ENCODE assay signal across 8 cellular contexts in the genomic region with DNA sequence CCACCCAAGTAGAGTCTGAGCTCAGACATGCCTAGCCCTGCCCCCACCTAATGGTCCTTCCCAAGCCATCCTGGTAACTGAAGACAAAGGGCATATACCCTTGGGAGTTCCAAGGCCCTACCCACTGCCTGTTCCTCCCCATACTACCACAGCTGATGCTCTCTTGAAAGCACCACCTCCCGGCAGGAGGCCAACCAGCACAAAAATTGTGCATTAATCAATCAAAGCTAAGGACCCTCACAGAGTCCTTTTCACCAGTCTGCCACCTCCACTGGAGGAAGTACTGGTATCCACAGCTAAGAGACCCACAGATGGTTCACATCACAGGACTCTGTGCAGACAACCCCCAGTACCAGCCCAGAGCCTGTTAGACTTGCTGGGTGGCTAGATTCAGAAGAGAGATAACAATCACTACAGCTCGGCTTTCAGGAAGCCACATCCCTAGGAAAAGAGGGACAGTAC.
DNase-seq lines count a peak whose midpoint lies in the region; TF ChIP-seq lines count a peak whose summit lies in the region.
"Not testable (repeated sequence)": the region's sequence is repeated elsewhere in the genome, so short reads cannot be mapped to it uniquely, and the experiment has no call there.

No MANE protein-coding gene starts in this region.

- H3K9me3 ChIP-seq in ascending aorta; mesodermal cell (ENCODE audit: control insufficient read depth, low read length); stomach: not testable (repeated sequence)

- not testable (repeated sequence) for H3K27me3 ChIP-seq in ascending aorta, stomach

- 33 to 100% methylated on average over 1 of the region's 2 CpGs for WGBS in mesodermal cell (ENCODE audit: insufficient coverage in 2 of 2), 2 experiments
- 46 to 80% (median 54%) methylated on average over 1 to 2 of the region's 2 CpGs for WGBS in stomach, 5 donors

- in situ Hi-C loops in KBM-7 (cut with MboI; ENCODE audit: low pct_unique_long_range_greater_than_20kb, low sequenced_read_pairs): not testable (repeated sequence)

- not testable (repeated sequence) for H3K4me1 ChIP-seq in ascending aorta
- H3K4me1 ChIP-seq in mesodermal cell (ENCODE audit: control insufficient read depth, insufficient read depth, low read length, poor library complexity, severe bottlenecking): peaks cover 34% of the 10 kb centered on the region
- H3K4me1 ChIP-seq in stomach: peaks cover 0 to 20% (median 6%) of the 10 kb centered on the region in 4 donors

- peak overlapping the region in 1 of 2 donors; percentile 77 for H3K4me3 ChIP-seq in ascending aorta
- H3K4me3 ChIP-seq in fibroblast of the aortic adventitia (ENCODE audit: low read depth, low read length); mesodermal cell (ENCODE audit: extremely low read depth, insufficient read depth, low read length, poor library complexity, severe bottlenecking); stomach: not testable (repeated sequence)

- intact Hi-C loops in ascending aorta (cut with DNase I); stomach (cut with DNase I; ENCODE audit: low total_unique reads): not testable (repeated sequence)

- TF ChIP-seq POLR2A in stomach (IDR thresholded peaks at IDR 0.05): not testable (repeated sequence)

- TF ChIP-seq CTCF in ascending aorta (IDR thresholded peaks at IDR 0.05); fibroblast of the aortic adventitia (IDR thresholded peaks at IDR 0.05; ENCODE audit: insufficient read depth, low read length); stomach (IDR thresholded peaks at IDR 0.05): not testable (repeated sequence)

- TF ChIP-seq EP300 in stomach (IDR thresholded peaks at IDR 0.05): not testable (repeated sequence)

- not testable (repeated sequence) for H3K36me3 ChIP-seq in ascending aorta; mesodermal cell (ENCODE audit: control insufficient read depth, insufficient read depth, low read length); stomach

- peak overlapping the region; percentile 61 to 87 for H3K27ac ChIP-seq in ascending aorta
- peak overlapping the region; percentile 6 for H3K27ac ChIP-seq in mesodermal cell (ENCODE audit: low read depth, low read length, severe bottlenecking)
- H3K27ac ChIP-seq in stomach: peak overlapping the region in 3 of 5 donors; percentile 77 to 83 (median 80)

- DNase-seq in DMS53 (lab: John Stamatoyannopoulos, UW): peak; percentile 1
- peak; percentile 27 for DNase-seq in KBM-7
- peak; percentile 22 to 52 for DNase-seq in NCI-H2081 (lab: John Stamatoyannopoulos, UW)
- peak; percentile 28 for DNase-seq in NCI-H748 (lab: John Stamatoyannopoulos, UW; ENCODE audit: unreplicated experiment)
- DNase-seq in ascending aorta (ENCODE audit: low spot score in 2 of 2); stomach: not testable (repeated sequence)
- peak; percentile 27 for DNase-seq in fibroblast of the aortic adventitia (ENCODE audit: low read depth)

Comparison
In these comparisons a context has a peak if more than half of its experiments do, and no peak if none do; other contexts are left out.
1. H3K27ac ChIP-seq: peak in every context shown above with its lines; median percentile 80 in stomach; 74 in ascending aorta; 6 in mesodermal cell.